In genomic region chr12:90321369-90321768, GRCh38 we compare ENCODE assay signal across 19 cellular contexts.
DNase-seq lines count a peak whose midpoint lies in the region; ATAC-seq, FAIRE-seq and TF ChIP-seq lines count a peak whose summit lies in the region.
"Had no signal": no experiment of that assay in that cellular context is flagged by ENCODE, and none has a peak within 500 bp of the region (broad histone marks: within the 10 kb centered on the region; RNA-seq: fewer than 3 reads in every experiment).

No MANE protein-coding gene starts in this region.

- no peak for TF ChIP-seq RAD21 in H1 (IDR thresholded peaks at IDR 0.05 in 1 of 2, conservative IDR thresholded peaks at IDR 0.05 in 1 of 2; ENCODE audit: low read depth in 2 of 2, low read length in 2 of 2)

- peaks cover 2% of the 10 kb centered on the region for H3K36me3 Mint-ChIP-seq in mesothelial cell of epicardium
- H3K36me3 Mint-ChIP-seq: CD8-positive, alpha-beta T cell had no signal

- H3K4me1 ChIP-seq in HUES64 (ENCODE audit: insufficient read depth, low read length) (peaks cover 13% of the 10 kb centered on the region), H1 (replicated peaks in 1 of 4; ENCODE audit: control insufficient read depth in 3 of 4, insufficient read depth in 4 of 4, low read length in 3 of 4) (peaks cover 0 to 3% (median under 1%) of the 10 kb centered on the region in 4 experiments; a peak in 1 of 7 replicates)
- H3K4me1 ChIP-seq: BLaER1 treated with 17β-estradiol and CSF1 and Interleukin-3, amounts not matched to agents 10 nM and 100 nM had no signal

- no peak overlapping the region for H2BK12ac ChIP-seq in H1 (ENCODE audit: low read depth, low read length)

- CTCF ChIA-PET in H1 (lab: Charles Lee; ENCODE audit: partially characterized antibody) = interaction anchor here (1.1 kb wide), 1 partner anchor 9 kb away, joined by 3 read pairs; no protein-coding TSS in a partner anchor

- H4K20me1 ChIP-seq in H1 (replicated peaks in 1 of 2; ENCODE audit: control insufficient read depth in 1 of 2, insufficient read depth in 2 of 2, low read length in 2 of 2) = no peaks in the 10 kb centered on the region
- H4K20me1 ChIP-seq: BLaER1 treated with 17β-estradiol and CSF1 and Interleukin-3, amounts not matched to agents 10 nM and 100 nM had no signal

- no peak overlapping the region for H3K56ac ChIP-seq in H1 (replicated peaks; ENCODE audit: insufficient read length, low read depth, low read length)

- no peak overlapping the region for H2BK5ac ChIP-seq in H1 (ENCODE audit: low read depth, low read length)

- POLR2A ChIA-PET in H1 (lab: Charles Lee; ENCODE audit: partially characterized antibody) = interaction anchor here (0.5 kb wide), 1 partner anchor 70 kb away, joined by 3 read pairs; no protein-coding TSS in a partner anchor

- H2AK5ac ChIP-seq in H1 (ENCODE audit: low read depth, low read length) = no peak overlapping the region

- H3K36me3 ChIP-seq in H7 (replicated peaks; ENCODE audit: control insufficient read depth, insufficient read depth, low read length) (no peaks in the 10 kb centered on the region), HUES64 (ENCODE audit: insufficient read depth, low read length) (no peaks in the 10 kb centered on the region), H1 (ENCODE audit: control insufficient read depth in 2 of 4, insufficient read depth in 4 of 4, low read length in 3 of 4) (0 out of 8 replicates have a peak, but pooled peaks cover 0 to 3% (median 0%) of the 10 kb centered on the region in 4 experiments)
- H3K36me3 ChIP-seq: BLaER1 treated with 17β-estradiol and CSF1 and Interleukin-3, amounts not matched to agents 10 nM and 100 nM had no signal

- no peak overlapping the region for H3K14ac ChIP-seq in H1 (ENCODE audit: insufficient read length)

- H3K79me2 ChIP-seq in H1 (ENCODE audit: control insufficient read depth in 1 of 2, insufficient read depth in 2 of 2, low read length in 2 of 2) = no peaks in the 10 kb centered on the region

- TF ChIP-seq CTCF in H1 (IDR thresholded peaks at IDR 0.05; ENCODE audit: control extremely low read depth in 1 of 3, insufficient read depth in 1 of 3, low read depth in 1 of 3, low read length in 3 of 3) (no peak), D721Med (IDR thresholded peaks at IDR 0.05; ENCODE audit: insufficient read depth, missing control alignments) (no peak), mesothelial cell of epicardium (IDR thresholded peaks at IDR 0.05; ENCODE audit: unreplicated experiment) (no peak)

- H3K27me3 Mint-ChIP-seq in mesothelial cell of epicardium (ENCODE audit: low read depth) = no peaks in the 10 kb centered on the region
- H3K27me3 Mint-ChIP-seq: B cell had no signal

- no peak for TF ChIP-seq POLR2A in H1 (IDR thresholded peaks at IDR 0.05; ENCODE audit: control extremely low read depth in 1 of 2, low read depth in 2 of 2, low read length in 2 of 2)

- H3K23me2 ChIP-seq in H1 (ENCODE audit: low read depth, low read length) = no peaks in the 10 kb centered on the region; the same call in 1 of the 2 replicates

- no peak overlapping the region for H2BK120ac ChIP-seq in H1 (replicated peaks; ENCODE audit: low read depth, low read length)

- no peak for ATAC-seq in HG03520 (IDR thresholded peaks at IDR 0.05; ENCODE audit: unreplicated experiment)
- ATAC-seq: CD8-positive, alpha-beta T cell; HCT116 had no signal

- H2BK15ac ChIP-seq in H1 (ENCODE audit: low read length) = no peak overlapping the region

- no peak overlapping the region for H4K91ac ChIP-seq in H1 (replicated peaks; ENCODE audit: insufficient read length, low read length)

- no peak overlapping the region for H3K27ac Mint-ChIP-seq in mesothelial cell of epicardium
- H3K27ac Mint-ChIP-seq: B cell; CD8-positive, alpha-beta T cell had no signal

- peak overlapping the region; percentile 38; the same call in 1 of the 2 replicates for H3K27ac ChIP-seq in HUES64 (ENCODE audit: low read depth, low read length)
- no peak overlapping the region for H3K27ac ChIP-seq in H1 (ENCODE audit: low read depth, low read length)
- H3K27ac ChIP-seq: BLaER1 treated with 17β-estradiol and CSF1 and Interleukin-3, amounts not matched to agents 10 nM and 100 nM had no signal

- 72% methylated on average over 2 of the region's 2 CpGs for WGBS in HUES64
- WGBS in H1 (ENCODE audit: extremely low coverage in 1 of 2, insufficient coverage in 1 of 2, insufficient read length in 1 of 2, insufficient replicate concordance in 2 of 2, low coverage in 1 of 2, low lambda C conversion rate in 2 of 2, missing lambda C conversion rate in 1 of 2), 2 experiments = 15% methylated on average over 2 of the region's 2 CpGs; no CpG with 5 or more reads in 1 of the 2 experiments

- no peak overlapping the region for H3K4me3 ChIP-seq in H7 (ENCODE audit: insufficient read depth, low read depth, low read length)
- H3K4me3 ChIP-seq in HUES64 (ENCODE audit: low read length) = no peak overlapping the region
- H3K4me3 ChIP-seq in H1 (ENCODE audit: extremely low read depth in 1 of 4, insufficient read depth in 2 of 4, low read depth in 3 of 4, low read length in 4 of 4) = peak overlapping the region in 1 of 4 experiments; percentile 31; a peak in 1 of 8 replicates
- H3K4me3 ChIP-seq: BLaER1 treated with 17β-estradiol and CSF1 and Interleukin-3, amounts not matched to agents 10 nM and 100 nM had no signal

- H3K27me3 ChIP-seq in H7 (ENCODE audit: control insufficient read depth, insufficient read depth, low read length) (no peaks in the 10 kb centered on the region), HUES64 (ENCODE audit: insufficient read depth, low read length) (no peaks in the 10 kb centered on the region), H1 (replicated peaks in 1 of 4; ENCODE audit: control insufficient read depth in 3 of 4, extremely low read depth in 1 of 4, insufficient read depth in 3 of 4, low read length in 3 of 4) (no peaks in the 10 kb centered on the region)

- no peak for TF ChIP-seq EP300 in H1 (IDR thresholded peaks at IDR 0.05; ENCODE audit: borderline replicate concordance in 1 of 2, low read depth in 2 of 2, low read length in 2 of 2)

- H2BK20ac ChIP-seq in H1 (ENCODE audit: low read length) = 0 out of 2 replicates have a peak overlapping the region, but pooled peaks have one; percentile 49

- DNase-seq in H7 (peak; percentile 13), H1 (ENCODE audit: low read depth in 1 of 2, low spot score in 2 of 2) (no peak), iPS-NIHi11 (ENCODE audit: low spot score) (peak; percentile 7), H4 (ENCODE audit: low spot score) (no peak), D721Med (ENCODE audit: insufficient read length, low spot score) (no peak), mesothelial cell of epicardium (ENCODE audit: low spot score in 2 of 2, unreplicated experiment in 2 of 2) (no peak)
- DNase-seq: Calu3; CD8-positive, alpha-beta T cell; GOT3; Kasumi-1; KG1 had no signal

- H4K8ac ChIP-seq in H1 (ENCODE audit: extremely low read depth, insufficient read depth, low read length) = no peak overlapping the region

- H3K18ac ChIP-seq in H1 (ENCODE audit: extremely low read depth, low read length) = no peak overlapping the region

- H3K4me1 Mint-ChIP-seq in mesothelial cell of epicardium = peaks cover 9% of the 10 kb centered on the region
- H3K4me1 Mint-ChIP-seq: B cell had no signal

- no peak overlapping the region for H3K23ac ChIP-seq in H1 (ENCODE audit: insufficient read length)

- H3K4ac ChIP-seq in H1 (replicated peaks; ENCODE audit: insufficient read length, low read depth, low read length) = no peak overlapping the region

- H3K4me2 ChIP-seq in H1 (ENCODE audit: insufficient read depth in 1 of 2, low read depth in 2 of 2, low read length in 2 of 2) = peak overlapping the region in 1 of 2 experiments; percentile 28; a peak in 1 of 4 replicates
- H3K4me2 ChIP-seq: BLaER1 treated with 17β-estradiol and CSF1 and Interleukin-3, amounts not matched to agents 10 nM and 100 nM had no signal

- no peak overlapping the region for H3K9ac ChIP-seq in HUES64 (ENCODE audit: low read depth, low read length)
- H3K9ac ChIP-seq in H1 (replicated peaks in 1 of 4; ENCODE audit: extremely low read depth in 1 of 4, low read depth in 3 of 4, low read length in 3 of 4) = no peak overlapping the region
- H3K9ac ChIP-seq: BLaER1 treated with 17β-estradiol and CSF1 and Interleukin-3, amounts not matched to agents 10 nM and 100 nM had no signal

- no peaks in the 10 kb centered on the region for H3K79me1 ChIP-seq in H1 (ENCODE audit: low read depth, low read length)

- H3K9me3 Mint-ChIP-seq in mesothelial cell of epicardium = peaks cover 7% of the 10 kb centered on the region
- H3K9me3 Mint-ChIP-seq: CD8-positive, alpha-beta T cell had no signal

- FAIRE-seq in H1 (lab: Jason Lieb, UNC) (peak; percentile 65), D721Med (lab: Jason Lieb, UNC) (no peak)
- FAIRE-seq: G401.6, GM12891, HTR-8/SVneo had no signal

- H2AFZ ChIP-seq in H1 (ENCODE audit: low read length) = no peak overlapping the region

- H4K5ac ChIP-seq in H1 (ENCODE audit: insufficient read length, low read depth, low read length) = no peak overlapping the region

- H3K9me3 ChIP-seq in HUES64 (ENCODE audit: insufficient read depth, low read depth, low read length) = peaks cover 7% of the 10 kb centered on the region; the same call in 1 of the 2 replicates
- peaks cover 0 to 3% of the 10 kb centered on the region in 2 experiments; a peak in 2 of 4 replicates for H3K9me3 ChIP-seq in H1 (ENCODE audit: insufficient read depth in 2 of 2, low read depth in 1 of 2, low read length in 1 of 2)
- H3K9me3 ChIP-seq: BLaER1 treated with 17β-estradiol and CSF1 and Interleukin-3, amounts not matched to agents 10 nM and 100 nM had no signal

- no peak overlapping the region for H3K4me3 Mint-ChIP-seq in mesothelial cell of epicardium
- H3K4me3 Mint-ChIP-seq: B cell; CD8-positive, alpha-beta T cell had no signal

TF ChIP-seq in H1, 55 proteins besides CTCF, POLR2A, EP300 and RAD21:
- TF ChIP-seq POLR2AphosphoS5 (IDR thresholded peaks at IDR 0.05; ENCODE audit: low read depth, low read length) = no peak
- 0 out of 2 replicates have a peak, but pooled peaks have one; percentile 13 for TF ChIP-seq POU5F1 (IDR thresholded peaks at IDR 0.05; ENCODE audit: low read depth, low read length)
- TF ChIP-seq MAX (IDR thresholded peaks at IDR 0.05) = no peak

Comparison
In these comparisons a context has a peak if more than half of its experiments do, and no peak if none do; other contexts are left out.
1. DNase-seq: peak in H7 (single experiment) and iPS-NIHi11 (single experiment); none in H1 (0 of 2), H4 (single experiment), D721Med (single experiment) and mesothelial cell of epicardium (0 of 2).